Comparison of ENCODE assay signal across 9 cellular contexts in the genomic region with DNA sequence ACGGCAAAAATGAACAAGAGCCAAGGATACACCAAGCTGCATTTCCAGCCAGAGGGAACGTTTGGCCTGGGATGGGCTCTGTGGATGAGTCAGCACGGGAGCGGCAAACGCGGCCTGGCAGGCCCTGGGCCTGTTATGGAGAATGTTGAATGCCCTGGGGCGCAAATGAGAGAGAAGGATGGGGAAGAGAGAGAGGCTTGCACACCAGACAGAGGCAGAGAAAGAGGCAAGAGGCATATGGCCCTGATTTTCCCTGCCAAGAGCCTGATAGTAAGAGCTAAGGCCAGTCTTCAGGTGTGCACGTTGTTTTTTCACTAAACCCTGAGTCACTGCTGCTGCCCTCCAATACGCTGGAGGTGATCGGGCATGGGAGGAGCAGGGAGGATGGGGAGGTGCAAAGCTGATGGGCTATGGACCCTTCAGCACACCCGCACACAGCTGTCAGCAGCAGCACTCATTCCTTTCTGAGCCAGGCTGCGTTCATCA.
A peak's percentile ranks its signal among the peaks of the same experiment; 100 is the strongest.
DNase-seq lines count a peak whose midpoint lies in the region; FAIRE-seq and TF ChIP-seq lines count a peak whose summit lies in the region.
"Had no signal": no experiment of that assay in that cellular context is flagged by ENCODE, and none has a peak within 500 bp of the region (broad histone marks: within the 10 kb centered on the region; RNA-seq: fewer than 3 reads in every experiment).

No MANE protein-coding gene starts in this region.

- FAIRE-seq in RCC 7860 (lab: Jason Lieb, UNC), result no peak
- FAIRE-seq: GM12878 had no signal

- H3K27ac ChIP-seq in esophagus squamous epithelium, result peak overlapping the region; percentile 42 to 69 (median 56)

- no peaks in the 10 kb centered on the region for H3K27me3 ChIP-seq in esophagus squamous epithelium

- TF ChIP-seq POLR2A in esophagus squamous epithelium (IDR thresholded peaks at IDR 0.05), result no peak

- peak; percentile 78 for DNase-seq in G401 (ENCODE audit: low spot score)
- peak; percentile 14 for DNase-seq in RCC 7860 (ENCODE audit: low spot score)
- no peak for DNase-seq in esophagus squamous epithelium (lab: John Stamatoyannopoulos, UW)
- DNase-seq in renal cortical epithelial cell (ENCODE audit: low read depth), result peak; percentile 22
- DNase-seq in AML-193 (lab: John Stamatoyannopoulos, UW), result no peak
- DNase-seq in superior temporal gyrus (ENCODE audit: extremely low spot score), result no peak
- no peak for DNase-seq in NCI-H345 treated with DMSO at 0.1 percent for 48 hours (lab: John Stamatoyannopoulos, UW; ENCODE audit: unreplicated experiment)
- no peak for DNase-seq in activated gamma-delta T cell (lab: John Stamatoyannopoulos, UW)

- no peaks in the 10 kb centered on the region for H3K36me3 ChIP-seq in esophagus squamous epithelium

- no peak for TF ChIP-seq CTCF in esophagus squamous epithelium (IDR thresholded peaks at IDR 0.05)

- WGBS in esophagus squamous epithelium, 2 donors, result 35 to 41% methylated on average over 11 to 12 of the region's 12 CpGs

- intact Hi-C loops in esophagus squamous epithelium (cut with DNase I), result no loop called here

- no peak overlapping the region for H3K4me3 ChIP-seq in esophagus squamous epithelium
- H3K4me3 ChIP-seq: GM12878 had no signal

- peaks cover 0 to 37% (median 22%) of the 10 kb centered on the region in 3 donors for H3K4me1 ChIP-seq in esophagus squamous epithelium

- in situ Hi-C loops in G401 (cut with HindIII; ENCODE audit: low sequenced_read_pairs), result no loop called here

- H3K9me3 ChIP-seq in esophagus squamous epithelium, result no peaks in the 10 kb centered on the region

Comparison
In these comparisons a context has a peak if more than half of its experiments do, and no peak if none do; other contexts are left out.
1. DNase-seq: peak in G401 (single experiment), RCC 7860 (single experiment) and renal cortical epithelial cell (single experiment); none in esophagus squamous epithelium (single experiment), AML-193 (0 of 2), superior temporal gyrus (single experiment), NCI-H345 treated with DMSO at 0.1 percent for 48 hours (single experiment) and activated gamma-delta T cell (single experiment).